12 cellular contexts compared by ENCODE assay signal in the genomic region with DNA sequence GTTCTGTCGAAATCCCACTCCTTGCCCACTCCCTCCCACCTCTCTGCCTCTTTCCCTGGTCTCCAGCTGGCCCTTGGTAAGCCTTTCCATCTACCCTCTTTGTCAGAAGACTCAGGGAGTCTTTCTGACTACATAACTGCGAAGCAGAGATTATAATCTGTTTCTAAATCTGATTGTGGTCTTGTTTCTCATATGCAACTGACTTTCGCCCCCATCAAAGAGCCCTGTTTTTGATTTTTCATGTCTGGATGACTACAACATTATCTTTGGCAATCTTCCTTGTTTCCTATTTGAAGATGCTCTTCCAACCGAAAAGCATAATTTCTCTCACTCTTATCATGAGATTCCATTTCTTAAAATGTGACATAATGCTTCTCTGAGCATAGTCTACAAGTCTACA.
"Had no signal": no experiment of that assay in that cellular context is flagged by ENCODE, and none has a peak within 500 bp of the region (broad histone marks: within the 10 kb centered on the region; RNA-seq: fewer than 3 reads in every experiment).

No MANE protein-coding gene starts in this region.

- H3K4me3 Mint-ChIP-seq: activated naive CD4-positive, alpha-beta T cell treated with anti-CD3 and anti-CD28 coated beads, Interleukin-2, amount 10 ng/mL, durations not matched to agents 7 days and 5 days; activated T-helper 17 cell treated with anti-CD3 and anti-CD28 coated beads, Interleukin-2, amount 50 U/mL, for 72 hours; effector memory CD8-positive, alpha-beta T cell; naive B cell; stimulated activated naive B cell treated with anti-CD40 and anti-IgM and Interleukin-4, amounts not matched to agents 10 μg/mL and 1 μg/mL and 100 μg/mL, for 72 hours had no signal

- H3K36me3 ChIP-seq: gastroesophageal sphincter, heart right ventricle, neutrophil, thyroid gland had no signal

- H3K36me3 Mint-ChIP-seq: activated naive CD4-positive, alpha-beta T cell treated with anti-CD3 and anti-CD28 coated beads, Interleukin-2, amount 10 ng/mL, durations not matched to agents 7 days and 5 days; naive B cell; stimulated activated naive B cell treated with anti-CD40 and anti-IgM and Interleukin-4, amounts not matched to agents 10 μg/mL and 1 μg/mL and 100 μg/mL, for 72 hours had no signal

- FAIRE-seq: urothelium cell line had no signal

- H3K27me3 ChIP-seq: gastroesophageal sphincter, heart right ventricle, neutrophil, thyroid gland had no signal

- H3K4me3 ChIP-seq: gastroesophageal sphincter, heart right ventricle, thyroid gland had no signal

- H3K27ac Mint-ChIP-seq: activated naive CD4-positive, alpha-beta T cell treated with anti-CD3 and anti-CD28 coated beads, Interleukin-2, amount 10 ng/mL, durations not matched to agents 7 days and 5 days; activated T-helper 17 cell treated with anti-CD3 and anti-CD28 coated beads, Interleukin-2, amount 50 U/mL, for 72 hours; effector memory CD8-positive, alpha-beta T cell; naive B cell; stimulated activated naive B cell treated with anti-CD40 and anti-IgM and Interleukin-4, amounts not matched to agents 10 μg/mL and 1 μg/mL and 100 μg/mL, for 72 hours had no signal

- H3K27ac ChIP-seq: epithelial cell of prostate, gastroesophageal sphincter, heart right ventricle, neutrophil, thyroid gland, VCaP had no signal

- H3K9me3 Mint-ChIP-seq: activated naive CD4-positive, alpha-beta T cell treated with anti-CD3 and anti-CD28 coated beads, Interleukin-2, amount 10 ng/mL, durations not matched to agents 7 days and 5 days; activated T-helper 17 cell treated with anti-CD3 and anti-CD28 coated beads, Interleukin-2, amount 50 U/mL, for 72 hours; effector memory CD8-positive, alpha-beta T cell; naive B cell; stimulated activated naive B cell treated with anti-CD40 and anti-IgM and Interleukin-4, amounts not matched to agents 10 μg/mL and 1 μg/mL and 100 μg/mL, for 72 hours had no signal

- H3K9me3 ChIP-seq: gastroesophageal sphincter, heart right ventricle, neutrophil, thyroid gland had no signal

- H3K4me1 Mint-ChIP-seq: activated naive CD4-positive, alpha-beta T cell treated with anti-CD3 and anti-CD28 coated beads, Interleukin-2, amount 10 ng/mL, durations not matched to agents 7 days and 5 days; naive B cell; stimulated activated naive B cell treated with anti-CD40 and anti-IgM and Interleukin-4, amounts not matched to agents 10 μg/mL and 1 μg/mL and 100 μg/mL, for 72 hours had no signal
